In genomic region chr2:157302492-157303099, GRCh38 we compare ENCODE assay signal across 9 cellular contexts. TPM values are rescaled to one million over a fixed set of nuclear protein-coding genes. Genes with fewer than 3 reads are reported as not detected.
DNase-seq lines count a peak whose midpoint lies in the region; ATAC-seq and TF ChIP-seq lines count a peak whose summit lies in the region.
"Had no signal": no experiment of that assay in that cellular context is flagged by ENCODE, and none has a peak within 500 bp of the region (broad histone marks: within the 10 kb centered on the region; RNA-seq: fewer than 3 reads in every experiment).

No MANE protein-coding gene starts in this region.

- DNase-seq in NCI-H1417 (lab: John Stamatoyannopoulos, UW) (peak; percentile 0 to 70 (median 44)), NCI-H1417 treated with DMSO at 0.1 percent for 48 hours (lab: John Stamatoyannopoulos, UW) (no peak), NCI-H748 (lab: John Stamatoyannopoulos, UW; ENCODE audit: unreplicated experiment) (peak; percentile 69), adipocyte (ENCODE audit: low read depth) (peak; percentile 92), left ventricle myocardium inferior (no peak), sciatic nerve (ENCODE audit: low spot score) (no peak)

- H3K36me3 ChIP-seq in adipocyte (ENCODE audit: control insufficient read depth, insufficient read depth, low read length, severe bottlenecking): no peaks in the 10 kb centered on the region
- H3K36me3 ChIP-seq in left ventricle myocardium inferior: no peaks in the 10 kb centered on the region
- H3K36me3 ChIP-seq: BLaER1 had no signal

- no peak overlapping the region for H3K27ac ChIP-seq in left ventricle myocardium inferior (replicated peaks)
- H3K27ac ChIP-seq: BLaER1 had no signal

- TF ChIP-seq CTCF in left ventricle myocardium inferior (IDR thresholded peaks at IDR 0.05; ENCODE audit: borderline replicate concordance): peak; percentile 85

- H3K27me3 ChIP-seq in adipocyte (replicated peaks; ENCODE audit: control insufficient read depth, insufficient read depth, low read length) (no peaks in the 10 kb centered on the region), left ventricle myocardium inferior (ENCODE audit: low read depth) (peaks cover 21% of the 10 kb centered on the region)
- H3K27me3 ChIP-seq: BLaER1 had no signal

- H3K9me3 ChIP-seq in adipocyte (ENCODE audit: control insufficient read depth, low read length) (no peaks in the 10 kb centered on the region), left ventricle myocardium inferior (replicated peaks) (no peaks in the 10 kb centered on the region)
- H3K9me3 ChIP-seq: BLaER1 had no signal

- ATAC-seq in GM19452 (IDR thresholded peaks at IDR 0.05; ENCODE audit: unreplicated experiment) (peak; percentile 73), HG03442 (IDR thresholded peaks at IDR 0.05; ENCODE audit: unreplicated experiment) (peak; percentile 73), sciatic nerve (peak; percentile 79)

- H3K4me3 ChIP-seq in adipocyte (ENCODE audit: low read length) (no peak overlapping the region), left ventricle myocardium inferior (no peak overlapping the region)
- H3K4me3 ChIP-seq: BLaER1 had no signal

- H3K4me1 ChIP-seq in adipocyte (ENCODE audit: control insufficient read depth, insufficient read depth, low read length): peaks cover 12% of the 10 kb centered on the region
- no peaks in the 10 kb centered on the region for H3K4me1 ChIP-seq in left ventricle myocardium inferior
- H3K4me1 ChIP-seq: BLaER1 had no signal

- intact Hi-C loops in left ventricle myocardium inferior (cut with micrococcal nuclease) (loop anchor here (10.0 kb wide), 1 partner anchor 712 kb away; no protein-coding TSS in a partner anchor), sciatic nerve (cut with DNase I) (no loop called here)

- no peak overlapping the region for H3K9ac ChIP-seq in adipocyte (ENCODE audit: low read length)
- H3K9ac ChIP-seq: BLaER1 had no signal

RNA-seq across cellular contexts. Expression of gene ERMN, which starts 23.0 kb away (rescaled TPM):
- total RNA-seq in left ventricle myocardium inferior: not detected
- 4.6 TPM for total RNA-seq in sciatic nerve

RNA-seq across cellular contexts. Expression of gene GALNT5, which starts 45.1 kb away (rescaled TPM):
- total RNA-seq in left ventricle myocardium inferior: 0.19 TPM
- total RNA-seq in sciatic nerve: 0.80 TPM

Comparison
In these comparisons a context has a peak if more than half of its experiments do, and no peak if none do; other contexts are left out.
1. DNase-seq: peak in NCI-H1417 (3 of 3), NCI-H748 (single experiment) and adipocyte (single experiment); none in NCI-H1417 treated with DMSO at 0.1 percent for 48 hours (single experiment), left ventricle myocardium inferior (single experiment) and sciatic nerve (single experiment).
2. Peak in every context shown above with its lines, with median percentiles within 50 percentile points of each other: ATAC-seq.